ENCODE assay signal across 1 cellular context in the genomic region with DNA sequence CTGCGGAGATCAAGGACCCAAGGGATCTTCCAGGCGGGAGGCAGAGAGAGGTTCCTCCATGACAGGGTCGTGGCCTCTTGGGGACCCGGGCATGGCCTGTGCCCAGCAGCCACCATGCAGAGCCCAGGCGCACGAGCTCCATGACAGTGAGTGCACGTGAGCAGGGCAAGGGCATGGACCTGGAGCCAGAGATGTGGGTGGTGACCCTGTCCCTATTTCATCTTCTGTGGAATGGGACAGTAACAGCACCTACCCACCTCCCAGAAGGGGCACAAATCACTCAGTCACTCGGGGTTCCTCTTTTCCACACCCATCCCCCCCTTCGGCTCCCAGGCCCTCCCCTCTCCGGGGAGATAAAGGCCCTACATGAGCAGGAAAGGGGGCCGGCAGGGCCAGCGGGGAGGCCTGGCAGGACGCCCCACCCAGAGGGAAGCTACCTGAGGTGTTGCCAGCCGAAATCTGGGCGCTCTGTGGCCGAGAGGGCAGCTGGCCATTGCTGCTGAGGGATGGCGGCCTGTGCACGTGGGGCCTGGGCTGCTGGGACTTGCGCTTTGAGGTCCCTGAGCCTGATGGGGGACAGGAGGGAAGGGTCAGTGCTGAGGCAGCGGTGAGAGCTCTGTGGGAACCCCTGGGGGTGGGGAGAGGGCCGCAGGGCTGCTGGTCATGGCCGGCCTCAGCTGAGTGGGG.
TF ChIP-seq lines count a peak whose summit lies in the region.

No MANE protein-coding gene starts in this region.

TF ChIP-seq in H1, 55 proteins besides CTCF, POLR2A, EP300 and RAD21:
- TF ChIP-seq SUZ12 (IDR thresholded peaks at IDR 0.05; ENCODE audit: low read length) (no peak), HDAC2 (IDR thresholded peaks at IDR 0.05; ENCODE audit: borderline replicate concordance in 1 of 2, low read depth in 2 of 2, low read length in 2 of 2) (no peak), ASH2L (IDR thresholded peaks at IDR 0.05; ENCODE audit: low read length) (no peak), CBX5 (IDR thresholded peaks at IDR 0.05; ENCODE audit: low read depth, low read length) (no peak), PHF8 (conservative IDR thresholded peaks at IDR 0.05; ENCODE audit: low read depth, low read length) (no peak), SAP30 (IDR thresholded peaks at IDR 0.05; ENCODE audit: insufficient read depth, insufficient replicate concordance, low read length) (no peak), POLR2AphosphoS5 (IDR thresholded peaks at IDR 0.05; ENCODE audit: low read depth, low read length) (no peak), ZNF274 (IDR thresholded peaks at IDR 0.05; ENCODE audit: borderline replicate concordance, extremely low read depth, low read length) (no peak), MAFK (IDR thresholded peaks at IDR 0.05; ENCODE audit: low read depth, low read length) (no peak), EZH2 (IDR thresholded peaks at IDR 0.05; ENCODE audit: low read depth, low read length, severe bottlenecking) (no peak), TEAD4 (IDR thresholded peaks at IDR 0.05; ENCODE audit: low read depth, low read length) (no peak), NANOG (IDR thresholded peaks at IDR 0.05; ENCODE audit: insufficient read depth, low read depth, low read length, poor library complexity, severe bottlenecking) (no peak), CREB1 (IDR thresholded peaks at IDR 0.05) (no peak), SP1 (IDR thresholded peaks at IDR 0.05; ENCODE audit: low read depth, low read length) (no peak), CEBPB (IDR thresholded peaks at IDR 0.05; ENCODE audit: low read depth, low read length) (no peak), RXRA (IDR thresholded peaks at IDR 0.05; ENCODE audit: insufficient read depth, low read depth, low read length) (no peak)
- TF ChIP-seq, protein P1, sequence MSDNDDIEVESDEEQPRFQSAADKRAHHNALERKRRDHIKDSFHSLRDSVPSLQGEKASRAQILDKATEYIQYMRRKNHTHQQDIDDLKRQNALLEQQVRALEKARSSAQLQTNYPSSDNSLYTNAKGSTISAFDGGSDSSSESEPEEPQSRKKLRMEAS (IDR thresholded peaks at IDR 0.05): no peak
